Comparison of ENCODE assay signal across 23 cellular contexts in the genomic region with DNA sequence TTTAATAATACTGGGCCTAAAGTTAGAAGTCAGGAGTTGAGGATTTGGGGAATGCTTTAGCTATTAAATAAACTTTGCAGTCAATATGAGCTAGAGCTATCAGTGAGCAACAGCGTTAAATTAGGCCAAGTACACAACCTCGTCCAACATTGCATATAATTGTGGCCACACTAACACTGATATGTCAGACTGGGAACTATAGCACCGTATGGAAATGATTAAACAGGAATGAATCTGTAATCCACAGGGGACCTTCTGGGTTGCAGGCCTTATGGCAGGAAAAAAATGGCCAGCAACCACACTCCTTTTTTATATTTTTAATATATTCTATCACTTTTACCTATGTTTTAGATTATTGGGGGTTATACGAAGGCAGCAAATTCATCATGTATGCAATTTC.
DNase-seq lines count a peak whose midpoint lies in the region; ATAC-seq and TF ChIP-seq lines count a peak whose summit lies in the region.
"Had no signal": no experiment of that assay in that cellular context is flagged by ENCODE, and none has a peak within 500 bp of the region (broad histone marks: within the 10 kb centered on the region; RNA-seq: fewer than 3 reads in every experiment).

No MANE protein-coding gene starts in this region.

- intact Hi-C loops in head of caudate nucleus (cut with DNase I) = no loop called here

- no peak for ATAC-seq in SK-N-SH treated with all-trans-retinoic acid at 6 μM for 48 hours
- ATAC-seq: A549, GM12878, HCT116 had no signal

- no peak overlapping the region for H2AFZ ChIP-seq in SK-N-SH (ENCODE audit: low read depth)

- no peaks in the 10 kb centered on the region for H4K20me1 ChIP-seq in SK-N-SH (ENCODE audit: insufficient read depth)

- H3K9me3 ChIP-seq in SK-N-SH = no peaks in the 10 kb centered on the region
- H3K9me3 ChIP-seq: A549, BE2C had no signal

- H3K27me3 ChIP-seq in SK-N-SH (ENCODE audit: insufficient read depth) = no peaks in the 10 kb centered on the region
- H3K27me3 ChIP-seq: BE2C had no signal

- no peaks in the 10 kb centered on the region for H3K9me2 ChIP-seq in SK-N-SH

- CTCF ChIA-PET in SK-N-SH (lab: Yijun Ruan, JAX) = no interaction called here

- 48% methylated on average over 4 of the region's 4 CpGs for WGBS in SK-N-SH (ENCODE audit: low lambda C conversion rate)

- peaks cover 0 to 3% of the 10 kb centered on the region in 2 experiments; a peak in 2 of 4 replicates for H3K4me1 ChIP-seq in SK-N-SH (ENCODE audit: control insufficient read depth in 1 of 2, insufficient read depth in 2 of 2, low read depth in 1 of 2, low read length in 1 of 2)
- H3K4me1 ChIP-seq: A549, BE2C had no signal

- TF ChIP-seq RAD21 in SK-N-SH (IDR thresholded peaks at IDR 0.05; ENCODE audit: low read length) = no peak

- no peaks in the 10 kb centered on the region for H3K79me2 ChIP-seq in SK-N-SH (ENCODE audit: insufficient read depth)

- TF ChIP-seq CTCF in SK-N-SH (IDR thresholded peaks at IDR 0.05) (no peak), fibroblast of mammary gland (conservative IDR thresholded peaks at IDR 0.05; ENCODE audit: control insufficient read depth, insufficient read depth, low read depth, low read length) (no peak)

- H3F3A ChIP-seq in SK-N-SH (replicated peaks; ENCODE audit: insufficient read depth) = no peaks in the 10 kb centered on the region

- no peak overlapping the region for H3K9ac ChIP-seq in SK-N-SH

- H3K36me3 ChIP-seq in SK-N-SH (replicated peaks in 1 of 2; ENCODE audit: control insufficient read depth in 1 of 2, insufficient read depth in 2 of 2, low read length in 1 of 2) = no peaks in the 10 kb centered on the region
- H3K36me3 ChIP-seq: BE2C had no signal

- DNase-seq in SK-N-SH (peak; percentile 15), fibroblast of mammary gland (ENCODE audit: low read depth) (peak; percentile 62), skeletal muscle cell (ENCODE audit: low read depth) (peak; percentile 25), head of caudate nucleus (no peak)
- no peak for DNase-seq in effector CD8-positive, alpha-beta T cell (lab: John Stamatoyannopoulos, UW)
- no peak for DNase-seq in stimulated activated naive CD4-positive, alpha-beta T cell treated with Interleukin-2 at 50 U/mL for 16 hours (lab: John Stamatoyannopoulos, UW)
- DNase-seq: BE2C; C1 segment of cervical spinal cord; CD4-positive, CD25-positive, alpha-beta regulatory T cell; CD8-positive, alpha-beta memory T cell; COR-L47; DMS 273 treated with DMSO at 0.1 percent for 48 hours; DMS53; DND-41; EL; GOT3; H7; IMR-90 had no signal

- H3K4me3 ChIP-seq in SK-N-SH (ENCODE audit: low read depth in 2 of 2, low read length in 1 of 2) (no peak overlapping the region), fibroblast of mammary gland (ENCODE audit: control insufficient read depth, low read depth, low read length) (no peak overlapping the region), skeletal muscle cell (ENCODE audit: low read depth, low read length) (no peak overlapping the region)
- H3K4me3 ChIP-seq: A549, GM12878 had no signal

- TF ChIP-seq EP300 in SK-N-SH (IDR thresholded peaks at IDR 0.05; ENCODE audit: borderline replicate concordance in 1 of 2, low read depth in 1 of 2, low read length in 1 of 2) = no peak

- H3K27ac ChIP-seq in SK-N-SH (ENCODE audit: low read depth in 2 of 2, low read length in 1 of 2) = no peak overlapping the region
- H3K27ac ChIP-seq: 22Rv1, A549 had no signal

- POLR2A ChIA-PET in SK-N-SH (lab: Yijun Ruan, JAX) = no interaction called here

- no peak overlapping the region for H3K4me2 ChIP-seq in SK-N-SH
- H3K4me2 ChIP-seq: A549 had no signal

TF ChIP-seq in SK-N-SH, 30 proteins besides CTCF, POLR2A, EP300 and RAD21:
- TF ChIP-seq SMC3 (IDR thresholded peaks at IDR 0.05; ENCODE audit: low read depth, low read length) (no peak), ELF1 (IDR thresholded peaks at IDR 0.05) (no peak), NRF1 (IDR thresholded peaks at IDR 0.05; ENCODE audit: low read depth, low read length) (no peak), RXRA (IDR thresholded peaks at IDR 0.05; ENCODE audit: borderline replicate concordance, low read depth) (no peak), GABPA (IDR thresholded peaks at IDR 0.05; ENCODE audit: low read depth) (no peak), SIN3A (IDR thresholded peaks at IDR 0.05; ENCODE audit: borderline replicate concordance, low read depth, low read length) (no peak), RFX5 (IDR thresholded peaks at IDR 0.05; ENCODE audit: low read length) (no peak), MEF2A (IDR thresholded peaks at IDR 0.05; ENCODE audit: borderline replicate concordance, low read depth) (no peak), GATA2 (CRISPR knock-in tag; IDR thresholded peaks at IDR 0.05) (no peak), FOXJ3 (CRISPR knock-in tag; IDR thresholded peaks at IDR 0.05) (no peak), TEAD4 (IDR thresholded peaks at IDR 0.05; ENCODE audit: borderline replicate concordance, insufficient read depth) (no peak), TCF12 (IDR thresholded peaks at IDR 0.05) (no peak)
- TF ChIP-seq, protein P1, sequence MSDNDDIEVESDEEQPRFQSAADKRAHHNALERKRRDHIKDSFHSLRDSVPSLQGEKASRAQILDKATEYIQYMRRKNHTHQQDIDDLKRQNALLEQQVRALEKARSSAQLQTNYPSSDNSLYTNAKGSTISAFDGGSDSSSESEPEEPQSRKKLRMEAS (IDR thresholded peaks at IDR 0.05; ENCODE audit: low read depth) = no peak
- TF ChIP-seq, protein P2, sequence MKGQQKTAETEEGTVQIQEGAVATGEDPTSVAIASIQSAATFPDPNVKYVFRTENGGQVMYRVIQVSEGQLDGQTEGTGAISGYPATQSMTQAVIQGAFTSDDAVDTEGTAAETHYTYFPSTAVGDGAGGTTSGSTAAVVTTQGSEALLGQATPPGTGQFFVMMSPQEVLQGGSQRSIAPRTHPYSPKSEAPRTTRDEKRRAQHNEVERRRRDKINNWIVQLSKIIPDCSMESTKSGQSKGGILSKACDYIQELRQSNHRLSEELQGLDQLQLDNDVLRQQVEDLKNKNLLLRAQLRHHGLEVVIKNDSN (IDR thresholded peaks at IDR 0.05; ENCODE audit: borderline replicate concordance, low read depth) = no peak
- TF ChIP-seq, protein P3, sequence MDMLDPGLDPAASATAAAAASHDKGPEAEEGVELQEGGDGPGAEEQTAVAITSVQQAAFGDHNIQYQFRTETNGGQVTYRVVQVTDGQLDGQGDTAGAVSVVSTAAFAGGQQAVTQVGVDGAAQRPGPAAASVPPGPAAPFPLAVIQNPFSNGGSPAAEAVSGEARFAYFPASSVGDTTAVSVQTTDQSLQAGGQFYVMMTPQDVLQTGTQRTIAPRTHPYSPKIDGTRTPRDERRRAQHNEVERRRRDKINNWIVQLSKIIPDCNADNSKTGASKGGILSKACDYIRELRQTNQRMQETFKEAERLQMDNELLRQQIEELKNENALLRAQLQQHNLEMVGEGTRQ (IDR thresholded peaks at IDR 0.05; ENCODE audit: borderline replicate concordance, low read depth, low read length) = no peak

TF ChIP-seq in SK-N-SH treated with all-trans-retinoic acid at 6 μM for 48 hours, 23 proteins besides CTCF, POLR2A, EP300 and RAD21 (continues in another document):
- no peak for TF ChIP-seq ZNF565 (CRISPR knock-in tag; conservative IDR thresholded peaks at IDR 0.05; ENCODE audit: low read depth)
- TF ChIP-seq ISL1 (CRISPR knock-in tag; IDR thresholded peaks at IDR 0.05) = no peak
- TF ChIP-seq, protein P4, sequence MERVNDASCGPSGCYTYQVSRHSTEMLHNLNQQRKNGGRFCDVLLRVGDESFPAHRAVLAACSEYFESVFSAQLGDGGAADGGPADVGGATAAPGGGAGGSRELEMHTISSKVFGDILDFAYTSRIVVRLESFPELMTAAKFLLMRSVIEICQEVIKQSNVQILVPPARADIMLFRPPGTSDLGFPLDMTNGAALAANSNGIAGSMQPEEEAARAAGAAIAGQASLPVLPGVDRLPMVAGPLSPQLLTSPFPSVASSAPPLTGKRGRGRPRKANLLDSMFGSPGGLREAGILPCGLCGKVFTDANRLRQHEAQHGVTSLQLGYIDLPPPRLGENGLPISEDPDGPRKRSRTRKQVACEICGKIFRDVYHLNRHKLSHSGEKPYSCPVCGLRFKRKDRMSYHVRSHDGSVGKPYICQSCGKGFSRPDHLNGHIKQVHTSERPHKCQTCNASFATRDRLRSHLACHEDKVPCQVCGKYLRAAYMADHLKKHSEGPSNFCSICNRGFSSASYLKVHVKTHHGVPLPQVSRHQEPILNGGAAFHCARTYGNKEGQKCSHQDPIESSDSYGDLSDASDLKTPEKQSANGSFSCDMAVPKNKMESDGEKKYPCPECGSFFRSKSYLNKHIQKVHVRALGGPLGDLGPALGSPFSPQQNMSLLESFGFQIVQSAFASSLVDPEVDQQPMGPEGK (CRISPR knock-in tag; IDR thresholded peaks at IDR 0.05; ENCODE audit: borderline replicate concordance) = no peak
- TF ChIP-seq ARNTL (CRISPR knock-in tag; IDR thresholded peaks at IDR 0.05; ENCODE audit: borderline replicate concordance, low read depth) = no peak
- TF ChIP-seq PPARA (CRISPR knock-in tag; IDR thresholded peaks at IDR 0.05; ENCODE audit: borderline replicate concordance) = no peak
- no peak for TF ChIP-seq OSR1 (CRISPR knock-in tag; IDR thresholded peaks at IDR 0.05)
- no peak for TF ChIP-seq GLIS3 (CRISPR knock-in tag; IDR thresholded peaks at IDR 0.05)
- TF ChIP-seq TCF4 (CRISPR knock-in tag; IDR thresholded peaks at IDR 0.05; ENCODE audit: borderline replicate concordance) = no peak
- no peak for TF ChIP-seq ZFP30 (CRISPR knock-in tag; IDR thresholded peaks at IDR 0.05)
- TF ChIP-seq, protein P5, sequence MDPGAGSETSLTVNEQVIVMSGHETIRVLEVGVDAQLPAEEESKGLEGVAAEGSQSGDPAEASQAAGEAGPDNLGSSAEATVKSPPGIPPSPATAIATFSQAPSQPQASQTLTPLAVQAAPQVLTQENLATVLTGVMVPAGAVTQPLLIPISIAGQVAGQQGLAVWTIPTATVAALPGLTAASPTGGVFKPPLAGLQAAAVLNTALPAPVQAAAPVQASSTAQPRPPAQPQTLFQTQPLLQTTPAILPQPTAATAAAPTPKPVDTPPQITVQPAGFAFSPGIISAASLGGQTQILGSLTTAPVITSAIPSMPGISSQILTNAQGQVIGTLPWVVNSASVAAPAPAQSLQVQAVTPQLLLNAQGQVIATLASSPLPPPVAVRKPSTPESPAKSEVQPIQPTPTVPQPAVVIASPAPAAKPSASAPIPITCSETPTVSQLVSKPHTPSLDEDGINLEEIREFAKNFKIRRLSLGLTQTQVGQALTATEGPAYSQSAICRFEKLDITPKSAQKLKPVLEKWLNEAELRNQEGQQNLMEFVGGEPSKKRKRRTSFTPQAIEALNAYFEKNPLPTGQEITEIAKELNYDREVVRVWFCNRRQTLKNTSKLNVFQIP (CRISPR knock-in tag; IDR thresholded peaks at IDR 0.05; ENCODE audit: borderline replicate concordance, low read depth) = no peak
- TF ChIP-seq ZC3H10 (CRISPR knock-in tag; IDR thresholded peaks at IDR 0.05) = no peak
- TF ChIP-seq BACH2 (CRISPR knock-in tag; IDR thresholded peaks at IDR 0.05; ENCODE audit: borderline replicate concordance) = no peak

Comparison
In these comparisons a context has a peak if more than half of its experiments do, and no peak if none do; other contexts are left out.
1. DNase-seq: peak in SK-N-SH (single experiment), fibroblast of mammary gland (single experiment) and skeletal muscle cell (single experiment); none in head of caudate nucleus (0 of 42), effector CD8-positive, alpha-beta T cell (single experiment) and stimulated activated naive CD4-positive, alpha-beta T cell treated with Interleukin-2 at 50 U/mL for 16 hours (single experiment).